In genomic region chr2:158969162-158969716, GRCh38 we compare ENCODE assay signal across 8 cellular contexts. TPM values are rescaled to one million over a fixed set of nuclear protein-coding genes. Genes with fewer than 3 reads are reported as not detected.
DNase-seq lines count a peak whose midpoint lies in the region; ATAC-seq, FAIRE-seq and TF ChIP-seq lines count a peak whose summit lies in the region.

No MANE protein-coding gene starts in this region.

- H3K27me3 ChIP-seq in HUES64 (ENCODE audit: insufficient read depth, low read length): peaks cover 87% of the 10 kb centered on the region
- H3K27me3 ChIP-seq in uterus: no peaks in the 10 kb centered on the region

- H3K4me1 ChIP-seq in HUES64 (ENCODE audit: insufficient read depth, low read length) (peaks cover 11% of the 10 kb centered on the region), uterus (no peaks in the 10 kb centered on the region)

- peaks cover 12% of the 10 kb centered on the region for H3K4me1 Mint-ChIP-seq in memory B cell

- WGBS in HUES64: under 1% methylated on average over 36 of the region's 36 CpGs

- FAIRE-seq in GM12891 (lab: Jason Lieb, UNC): no peak

- TF ChIP-seq CTCF in uterus (IDR thresholded peaks at IDR 0.05): no peak

- H3K27me3 Mint-ChIP-seq in memory B cell: peaks cover 17% of the 10 kb centered on the region

- peak overlapping the region; percentile 50 for H3K9ac ChIP-seq in HUES64 (ENCODE audit: low read depth, low read length)

- H3K36me3 Mint-ChIP-seq in memory B cell: no peaks in the 10 kb centered on the region

- DNase-seq in GM12891 (ENCODE audit: insufficient read length, low spot score): peak; percentile 8
- DNase-seq in caudate nucleus (lab: John Stamatoyannopoulos, UW): peak in 8 of 61 donors; percentile 20 to 64 (median 45)
- no peak for DNase-seq in memory B cell (ENCODE audit: low spot score in 2 of 2)
- no peak for DNase-seq in uterus
- DNase-seq in NCI-H2107 (lab: John Stamatoyannopoulos, UW): no peak
- no peak for DNase-seq in NCI-H2227 treated with DMSO at 0.1 percent for 48 hours (lab: John Stamatoyannopoulos, UW)
- DNase-seq in cerebellum (ENCODE audit: low spot score): no peak

- peak; percentile 14 for ATAC-seq in memory B cell (ENCODE audit: low read depth)

- intact Hi-C loops in uterus (cut with DNase I; ENCODE audit: low total_unique reads): loop anchor here (10.0 kb wide), 1 partner anchor 146 kb away; no protein-coding TSS in a partner anchor

- H3K27ac Mint-ChIP-seq in memory B cell: no peak overlapping the region

- H3K9me3 ChIP-seq in HUES64 (ENCODE audit: insufficient read depth, low read depth, low read length) (no peaks in the 10 kb centered on the region), uterus (no peaks in the 10 kb centered on the region)

- no peaks in the 10 kb centered on the region for H3K36me3 ChIP-seq in HUES64 (ENCODE audit: insufficient read depth, low read length)
- no peaks in the 10 kb centered on the region for H3K36me3 ChIP-seq in uterus

- TF ChIP-seq POLR2A in GM12891 (IDR thresholded peaks at IDR 0.05; ENCODE audit: low read depth, low read length) (no peak), uterus (IDR thresholded peaks at IDR 0.05) (no peak)

- H3K4me3 ChIP-seq in HUES64 (ENCODE audit: low read length): peak overlapping the region; percentile 59
- H3K4me3 ChIP-seq in uterus: peak overlapping the region; percentile 62 to 86

- H3K9me3 Mint-ChIP-seq in memory B cell: no peaks in the 10 kb centered on the region

- H3K4me3 Mint-ChIP-seq in memory B cell: peak overlapping the region; percentile 74

- no peak overlapping the region for H3K27ac ChIP-seq in HUES64 (ENCODE audit: low read depth, low read length)
- H3K27ac ChIP-seq in caudate nucleus (ENCODE audit: low read depth, low read length): peak overlapping the region; percentile 63
- peak overlapping the region; percentile 96 to 98 for H3K27ac ChIP-seq in uterus

TF ChIP-seq in GM12891, 5 proteins besides CTCF, POLR2A, EP300 and RAD21:
- TF ChIP-seq TAF1 (IDR thresholded peaks at IDR 0.05; ENCODE audit: low read depth, low read length): no peak
- TF ChIP-seq PAX5 (IDR thresholded peaks at IDR 0.05; ENCODE audit: insufficient read depth, low read length, severe bottlenecking): no peak
- no peak for TF ChIP-seq SPI1 (IDR thresholded peaks at IDR 0.05; ENCODE audit: low read depth, low read length)
- no peak for TF ChIP-seq POU2F2 (IDR thresholded peaks at IDR 0.05; ENCODE audit: low read depth, low read length)
- no peak for TF ChIP-seq POLR2AphosphoS5 (IDR thresholded peaks at IDR 0.05; ENCODE audit: low read depth, low read length)

RNA-seq across cellular contexts. Expression of gene TANC1, which starts 0.8 kb away (rescaled TPM):
- polyA plus RNA-seq in GM12891 (2012; ENCODE audit: low read depth, missing spikeins): 0.21 TPM
- 4.2 TPM for polyA plus RNA-seq in HUES64 (2013, experiment 1 of 2)
- 5.3 TPM for polyA plus RNA-seq in HUES64 (2013, experiment 2 of 2)
- 10 to 100 TPM; 34.7 to 92.7 (median 67.4) TPM for total RNA-seq in uterus
- 40.3 TPM for total RNA-seq in cerebellum
